Comparison of ENCODE assay signal across 12 cellular contexts in genomic region chr10:88793747-88794299, GRCh38. TPM values are rescaled to one million over a fixed set of nuclear protein-coding genes. Genes with fewer than 3 reads are reported as not detected.
DNase-seq lines count a peak whose midpoint lies in the region; ATAC-seq and TF ChIP-seq lines count a peak whose summit lies in the region.
"Had no signal": no experiment of that assay in that cellular context is flagged by ENCODE, and none has a peak within 500 bp of the region (broad histone marks: within the 10 kb centered on the region; RNA-seq: fewer than 3 reads in every experiment).

No MANE protein-coding gene starts in this region.

- peaks cover 20% of the 10 kb centered on the region for H3K4me1 ChIP-seq in PC-9 (replicated peaks; ENCODE audit: insufficient read depth)
- H3K4me1 ChIP-seq in fibroblast of lung (ENCODE audit: control insufficient read depth, extremely low read depth, insufficient read depth, low read length): no peaks in the 10 kb centered on the region
- no peaks in the 10 kb centered on the region for H3K4me1 ChIP-seq in H9 (ENCODE audit: insufficient read depth, low read length)

- no peak for TF ChIP-seq CTCF in AG09309 (IDR thresholded peaks at IDR 0.05; ENCODE audit: control insufficient read depth, insufficient read depth, low read depth, low read length, missing control alignments)
- no peak for TF ChIP-seq CTCF in PC-9 (conservative IDR thresholded peaks at IDR 0.05)
- TF ChIP-seq CTCF in fibroblast of lung (conservative IDR thresholded peaks at IDR 0.05 in 1 of 2, IDR thresholded peaks at IDR 0.05 in 1 of 2; ENCODE audit: low read depth in 1 of 2, low read length in 2 of 2): no peak
- no peak for TF ChIP-seq CTCF in Calu3 (IDR thresholded peaks at IDR 0.05; ENCODE audit: unreplicated experiment)
- no peak for TF ChIP-seq CTCF in H9 (conservative IDR thresholded peaks at IDR 0.05)
- TF ChIP-seq CTCF in mesothelial cell of epicardium (IDR thresholded peaks at IDR 0.05; ENCODE audit: unreplicated experiment): no peak

- H3K79me2 ChIP-seq in PC-9 (ENCODE audit: low read depth) (no peaks in the 10 kb centered on the region), fibroblast of lung (ENCODE audit: control insufficient read depth, insufficient read depth, low read length) (no peaks in the 10 kb centered on the region), H9 (ENCODE audit: insufficient read depth, low read length) (no peaks in the 10 kb centered on the region)
- H3K79me2 ChIP-seq: hepatocyte had no signal

- no peak overlapping the region for H3K23ac ChIP-seq in H9 (ENCODE audit: insufficient read length, low read depth, low read length)

- no peak overlapping the region for H2BK12ac ChIP-seq in H9 (ENCODE audit: insufficient read length, low read depth, low read length)

- H3K4me3 Mint-ChIP-seq in Calu3 (ENCODE audit: low read depth, unreplicated experiment) (no peak overlapping the region), H9 (no peak overlapping the region), mesothelial cell of epicardium (no peak overlapping the region)

- H3F3A ChIP-seq in PC-9 (ENCODE audit: insufficient read depth, low read depth): no peaks in the 10 kb centered on the region

- H2BK15ac ChIP-seq in H9 (ENCODE audit: low read depth, low read length): no peak overlapping the region

- CTCF ChIA-PET in PC-9 (lab: Charles Lee): interaction anchor here (0.6 kb wide), 1 partner anchor 65 kb away, joined by 3 read pairs; no protein-coding TSS in a partner anchor
- CTCF ChIA-PET in Calu3 (lab: Charles Lee): interaction anchor here (0.7 kb wide), 1 partner anchor 14 kb away, joined by 3 read pairs; no protein-coding TSS in a partner anchor

- no CpG with 5 or more reads among the region's 2 CpGs for WGBS in H9 (ENCODE audit: extremely low coverage, insufficient read length, low lambda C conversion rate)

- H4K20me1 ChIP-seq in PC-9 (ENCODE audit: insufficient read depth) (no peaks in the 10 kb centered on the region), fibroblast of lung (ENCODE audit: control insufficient read depth, extremely low read depth, insufficient read depth, low read length) (no peaks in the 10 kb centered on the region), H9 (ENCODE audit: control insufficient read depth, insufficient read depth, insufficient read length) (no peaks in the 10 kb centered on the region)

- no peak overlapping the region for H3K4ac ChIP-seq in H9 (ENCODE audit: low read depth, low read length)

- H4K91ac ChIP-seq in H9 (ENCODE audit: insufficient read length, low read depth, low read length): no peak overlapping the region

- H3K27ac ChIP-seq in PC-9 (no peak overlapping the region), fibroblast of lung (ENCODE audit: insufficient read depth, low read length) (no peak overlapping the region), H9 (ENCODE audit: insufficient read length, low read depth, low read length) (no peak overlapping the region)
- H3K27ac ChIP-seq: hepatocyte had no signal

- no peak overlapping the region for H3T11ph ChIP-seq in H9 (ENCODE audit: low read length)

- no peaks in the 10 kb centered on the region for H3K9me2 ChIP-seq in PC-9 (ENCODE audit: insufficient read depth)

- DNase-seq in AG09309 (ENCODE audit: low read depth) (peak; percentile 28), PC-9 (no peak), fibroblast of lung (ENCODE audit: low read depth in 2 of 2) (peak; percentile 66 to 78), Calu3 (no peak), H9 (no peak), mesothelial cell of epicardium (ENCODE audit: low spot score in 2 of 2, unreplicated experiment in 2 of 2) (no peak)
- DNase-seq: DMS53, NCI-H2029 treated with DMSO at 0.1 percent for 48 hours had no signal

- H3K9me3 ChIP-seq in PC-9 (ENCODE audit: insufficient read depth, low read depth): no peaks in the 10 kb centered on the region
- no peaks in the 10 kb centered on the region for H3K9me3 ChIP-seq in fibroblast of lung (ENCODE audit: control insufficient read depth, insufficient read depth, low read depth, low read length)
- H3K9me3 ChIP-seq in H9 (ENCODE audit: control insufficient read depth, low read depth, low read length): no peaks in the 10 kb centered on the region

- H3K27ac Mint-ChIP-seq in Calu3 (ENCODE audit: unreplicated experiment) (no peak overlapping the region), H9 (no peak overlapping the region), mesothelial cell of epicardium (no peak overlapping the region)

- no peak overlapping the region for H3K9ac ChIP-seq in fibroblast of lung (ENCODE audit: insufficient read depth, low read length)
- H3K9ac ChIP-seq in H9 (ENCODE audit: extremely low read depth, insufficient read length, low read length): no peak overlapping the region

- peaks cover 18% of the 10 kb centered on the region for H3K4me1 Mint-ChIP-seq in Calu3 (ENCODE audit: low read depth, unreplicated experiment)
- H3K4me1 Mint-ChIP-seq in H9: peaks cover 3 to 4% of the 10 kb centered on the region in 2 experiments; a peak in 3 of 4 replicates
- peaks cover 9% of the 10 kb centered on the region for H3K4me1 Mint-ChIP-seq in mesothelial cell of epicardium

- H3K9me3 Mint-ChIP-seq in Calu3 (ENCODE audit: low read depth, unreplicated experiment) (no peaks in the 10 kb centered on the region), H9 (no peaks in the 10 kb centered on the region), mesothelial cell of epicardium (no peaks in the 10 kb centered on the region)

- no peak overlapping the region for H2AFZ ChIP-seq in PC-9
- no peak overlapping the region for H2AFZ ChIP-seq in fibroblast of lung (ENCODE audit: low read length)
- no peak overlapping the region for H2AFZ ChIP-seq in H9 (ENCODE audit: low read length)
- H2AFZ ChIP-seq: hepatocyte had no signal

- H3K18ac ChIP-seq in H9 (ENCODE audit: insufficient read length, low read depth, low read length): no peak overlapping the region

- H2BK20ac ChIP-seq in H9 (ENCODE audit: low read depth, low read length, poor library complexity, severe bottlenecking): no peak overlapping the region

- no peak overlapping the region for H2AK5ac ChIP-seq in H9 (ENCODE audit: insufficient read length, low read length)

- no peak overlapping the region for H2BK120ac ChIP-seq in H9 (ENCODE audit: low read depth, low read length, poor library complexity, severe bottlenecking)

- H3K27me3 ChIP-seq in PC-9 (ENCODE audit: insufficient read depth, low read depth) (no peaks in the 10 kb centered on the region), fibroblast of lung (ENCODE audit: control insufficient read depth, insufficient read depth, low read length) (no peaks in the 10 kb centered on the region), H9 (ENCODE audit: insufficient read depth, low read length) (no peaks in the 10 kb centered on the region)
- H3K27me3 ChIP-seq: hepatocyte had no signal

- no peak overlapping the region for H3K56ac ChIP-seq in H9 (ENCODE audit: insufficient read length, low read depth, low read length)

- H3K79me1 ChIP-seq in H9 (ENCODE audit: insufficient read depth, low read depth, low read length, poor library complexity, severe bottlenecking): no peaks in the 10 kb centered on the region

- no peak overlapping the region for H4K8ac ChIP-seq in H9 (replicated peaks; ENCODE audit: insufficient read length, low read depth, low read length)

- no peak overlapping the region for H3K14ac ChIP-seq in H9 (ENCODE audit: insufficient read depth, low read length)

- H3K4me2 ChIP-seq in PC-9 (0 out of 2 replicates have a peak overlapping the region, but pooled peaks have one; percentile 18), fibroblast of lung (ENCODE audit: extremely low read depth, insufficient read depth, low read length) (no peak overlapping the region), H9 (ENCODE audit: insufficient read depth, insufficient read length, low read length) (no peak overlapping the region)
- H3K4me2 ChIP-seq: hepatocyte had no signal

- no TSS peak for BruUV-seq in PC-9 (replicated peaks; lab: Mats Ljungman, UMichigan)
- BruUV-seq in Calu3 (replicated peaks; lab: Mats Ljungman, UMichigan): no TSS peak

- H3K36me3 Mint-ChIP-seq in Calu3 (ENCODE audit: insufficient read depth, unreplicated experiment): no peaks in the 10 kb centered on the region
- no peaks in the 10 kb centered on the region for H3K36me3 Mint-ChIP-seq in H9 (ENCODE audit: insufficient read depth in 1 of 3, low read depth in 3 of 3)
- H3K36me3 Mint-ChIP-seq in mesothelial cell of epicardium: no peaks in the 10 kb centered on the region

- H3K23me2 ChIP-seq in H9 (ENCODE audit: insufficient read length, low read depth, low read length, poor library complexity, severe bottlenecking): no peaks in the 10 kb centered on the region

- H3K27me3 Mint-ChIP-seq in Calu3 (ENCODE audit: unreplicated experiment): no peaks in the 10 kb centered on the region
- no peaks in the 10 kb centered on the region for H3K27me3 Mint-ChIP-seq in H9 (ENCODE audit: low read depth)
- H3K27me3 Mint-ChIP-seq in mesothelial cell of epicardium (ENCODE audit: low read depth): peaks cover 6% of the 10 kb centered on the region

- peak; percentile 56 for ATAC-seq in GM19351 (IDR thresholded peaks at IDR 0.05; ENCODE audit: unreplicated experiment)
- no peak for ATAC-seq in HG02884 (IDR thresholded peaks at IDR 0.05; ENCODE audit: unreplicated experiment)

- H3K4me3 ChIP-seq in AG09309 (ENCODE audit: control insufficient read depth, low read depth, low read length) (no peak overlapping the region), PC-9 (no peak overlapping the region), fibroblast of lung (replicated peaks in 1 of 4; ENCODE audit: control extremely low read depth in 1 of 4, insufficient read depth in 1 of 4, low read depth in 3 of 4, low read length in 4 of 4) (no peak overlapping the region)
- H3K4me3 ChIP-seq: hepatocyte had no signal

- no peaks in the 10 kb centered on the region for H3K36me3 ChIP-seq in PC-9 (ENCODE audit: low read depth)
- no peaks in the 10 kb centered on the region for H3K36me3 ChIP-seq in fibroblast of lung (ENCODE audit: control insufficient read depth, insufficient read depth, low read length)

- no peak overlapping the region for H4K5ac ChIP-seq in H9 (ENCODE audit: insufficient read length, low read depth, low read length)

- intact Hi-C loops in PC-9 (cut with micrococcal nuclease; ENCODE audit: unreplicated experiment): no loop called here
- intact Hi-C loops in Calu3 (cut with micrococcal nuclease; ENCODE audit: unreplicated experiment): loop anchor here (5.0 kb wide), 1 partner anchor 107 kb away; no protein-coding TSS in a partner anchor

- no peak overlapping the region for H2BK5ac ChIP-seq in H9 (ENCODE audit: insufficient read length, low read length)

- POLR2A ChIA-PET in PC-9 (lab: Charles Lee; ENCODE audit: unreplicated experiment): no interaction called here

RNA-seq across cellular contexts. Expression of gene LIPM, which starts 8.7 kb away (rescaled TPM):
- total RNA-seq in PC-9 (2021) (not detected in 2 replicates), fibroblast of lung (not detected in 2 replicates), Calu3 (2022) (not detected in 2 replicates), H9 (2021) (not detected in 2 replicates), mesothelial cell of epicardium (not detected in 3 replicates)
- not detected in 2 replicates for polyA plus RNA-seq in fibroblast of lung
- polyA plus RNA-seq in fibroblast of lung (2012): not detected in 2 replicates
- not detected in 2 replicates for polyA minus RNA-seq in fibroblast of lung (ENCODE audit: low replicate concordance)
- total RNA-seq: hepatocyte, myocyte had no signal
- polyA plus RNA-seq: hepatocyte had no signal

RNA-seq across cellular contexts. Expression of gene LIPN, which starts 34.0 kb away (rescaled TPM):
- total RNA-seq in PC-9 (2021) (not detected in 2 replicates), fibroblast of lung (not detected in 2 replicates), Calu3 (2022) (not detected in 2 replicates), H9 (2021) (not detected in 2 replicates), mesothelial cell of epicardium (not detected in 3 replicates)
- polyA plus RNA-seq in fibroblast of lung: not detected in 2 replicates
- not detected in 2 replicates for polyA plus RNA-seq in fibroblast of lung (2012)
- not detected in 2 replicates for polyA minus RNA-seq in fibroblast of lung (ENCODE audit: low replicate concordance)
- total RNA-seq: myocyte had no signal
- polyA plus RNA-seq: hepatocyte had no signal

RNA-seq across cellular contexts. Expression of gene ANKRD22, which starts 57.8 kb away (rescaled TPM):
- 3.8 and 4.9 TPM in 2 replicates for total RNA-seq in PC-9 (2021)
- under 0.01 and 0.17 TPM in 2 replicates for total RNA-seq in fibroblast of lung
- polyA plus RNA-seq in fibroblast of lung: not detected in 2 replicates
- not detected in 2 replicates for polyA plus RNA-seq in fibroblast of lung (2012)
- polyA minus RNA-seq in fibroblast of lung (ENCODE audit: low replicate concordance): not detected in 2 replicates
- 20.6 and 33.7 TPM in 2 replicates for total RNA-seq in Calu3 (2022)
- total RNA-seq in H9 (2021): not detected in 2 replicates
- total RNA-seq in mesothelial cell of epicardium: 0.63 to 0.91 TPM (median 0.72 TPM) in 3 replicates

Comparison
In these comparisons a context has a peak if more than half of its experiments do, and no peak if none do; other contexts are left out.
1. DNase-seq: peak in AG09309 (single experiment) and fibroblast of lung (2 of 2); none in PC-9 (0 of 2), Calu3 (single experiment), H9 (single experiment) and mesothelial cell of epicardium (0 of 2).